In the genomic region with DNA sequence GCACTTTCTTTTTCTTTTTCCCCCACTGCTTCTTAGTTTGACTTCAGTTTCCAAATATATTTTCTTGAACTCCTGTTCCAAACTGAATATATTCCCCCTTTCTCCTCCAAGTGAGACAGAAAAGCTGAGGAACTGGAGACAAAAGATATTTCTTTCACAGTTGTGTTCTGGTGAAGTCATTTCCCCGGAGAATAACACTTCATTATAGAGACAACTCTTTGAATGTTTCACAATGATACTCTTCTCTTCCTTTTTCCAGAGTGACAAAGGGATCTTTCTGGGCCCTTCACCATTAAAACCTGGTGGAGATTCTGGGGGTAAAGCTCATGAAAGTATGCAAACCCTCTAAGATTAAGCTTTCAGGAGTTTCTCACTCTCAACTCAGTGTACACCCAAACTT, we compare ENCODE assay signal across 15 cellular contexts.
"Had no signal": no experiment of that assay in that cellular context is flagged by ENCODE, and none has a peak within 500 bp of the region (broad histone marks: within the 10 kb centered on the region; RNA-seq: fewer than 3 reads in every experiment).

No MANE protein-coding gene starts in this region.

- ATAC-seq: activated CD4-positive, CD25-positive, alpha-beta regulatory T cell treated with anti-CD3 and anti-CD28 coated beads, Interleukin-2, amount 50 U/mL, for 24 hours; activated T-helper 17 cell treated with anti-CD3 and anti-CD28 coated beads, Interleukin-2, amount 50 U/mL, for 72 hours; effector memory CD8-positive, alpha-beta T cell; foreskin keratinocyte; natural killer cell treated with Interleukin-12 subunit alpha and Interleukin-12 subunit beta and Interleukin-15 and Interleukin-18, amount 100 ng/mL, for 72 hours; upper lobe of right lung had no signal

- H3K36me3 ChIP-seq: ascending aorta, breast epithelium, thoracic aorta, upper lobe of right lung had no signal

- H3K4me3 ChIP-seq: ascending aorta, breast epithelium, thoracic aorta, upper lobe of right lung had no signal

- H3K9me3 ChIP-seq: ascending aorta, breast epithelium, thoracic aorta, upper lobe of right lung had no signal

- H3K4me1 ChIP-seq: ascending aorta, breast epithelium, foreskin keratinocyte, upper lobe of right lung had no signal

- H3K27ac ChIP-seq: ascending aorta, breast epithelium, foreskin keratinocyte, thoracic aorta, upper lobe of right lung had no signal

- H3K27me3 ChIP-seq: ascending aorta, breast epithelium, foreskin keratinocyte, upper lobe of right lung had no signal

- DNase-seq: activated naive CD4-positive, alpha-beta T cell treated with Interleukin-2 at 50 U/mL for 16 hours; cerebellar nuclear complex; effector memory CD8-positive, alpha-beta T cell; foreskin keratinocyte; head of caudate nucleus; kidney glomerular epithelial cell; stimulated activated CD4-positive, alpha-beta T cell treated with anti-CD3 and anti-CD28 coated beads, Interleukin-12 subunit alpha, Interleukin-12 subunit beta, amount 100 ng/mL, for 4 hours; stimulated activated CD4-positive, alpha-beta T cell treated with anti-CD3 and anti-CD28 coated beads, Interleukin-2, amount 100 ng/mL, for 24 hours; upper lobe of right lung had no signal
